Comparison of ENCODE assay signal across 1 cellular context in the genomic region with DNA sequence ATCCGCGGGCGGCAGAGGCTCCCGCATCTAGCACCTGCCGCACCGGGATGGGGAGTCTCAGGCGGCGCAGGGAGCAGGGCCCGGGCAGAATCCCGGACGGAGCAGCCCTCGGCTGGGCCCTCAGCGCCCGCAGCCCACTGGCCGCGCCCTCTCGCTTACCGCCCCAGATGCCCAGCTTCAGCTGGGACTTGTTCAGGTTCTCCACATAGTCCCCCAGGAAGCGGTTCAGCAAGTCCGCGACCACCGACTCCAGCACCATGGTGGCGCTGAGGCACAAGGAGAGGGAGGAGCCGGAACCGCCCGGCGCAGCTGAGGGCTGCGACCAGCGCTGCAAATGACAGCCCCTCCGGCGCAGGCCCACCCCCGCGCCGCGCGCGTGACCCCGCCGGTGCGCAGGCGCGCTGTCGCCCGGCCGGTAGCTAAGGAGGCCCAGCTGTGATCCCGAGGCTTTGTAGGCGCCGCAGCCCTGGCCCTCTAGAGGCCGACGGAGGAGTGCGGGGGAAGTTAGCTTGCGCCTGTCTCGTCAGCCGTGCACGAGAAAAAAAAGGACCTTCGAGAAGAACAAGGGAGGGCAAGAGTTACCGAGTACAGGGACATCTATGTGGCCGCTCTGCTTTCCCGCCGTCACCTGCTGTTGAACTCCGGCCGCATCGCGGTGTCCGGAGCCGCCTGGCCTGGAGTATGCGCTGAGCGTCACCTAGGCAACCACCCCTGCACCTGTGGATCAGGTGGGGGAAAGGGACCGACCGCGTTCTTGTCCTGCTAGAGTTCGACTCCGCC.
TF ChIP-seq lines count a peak whose summit lies in the region.

Gene VPS13C, minus strand, starts transcription at position 332 of the 780 bp plus-strand sequence. Its CDS starts 73 bp downstream, at position 259.

TF ChIP-seq in K562, 482 proteins besides CTCF, POLR2A, EP300 and RAD21 (continued from another document and continues in another):
- TF ChIP-seq, protein P1, sequence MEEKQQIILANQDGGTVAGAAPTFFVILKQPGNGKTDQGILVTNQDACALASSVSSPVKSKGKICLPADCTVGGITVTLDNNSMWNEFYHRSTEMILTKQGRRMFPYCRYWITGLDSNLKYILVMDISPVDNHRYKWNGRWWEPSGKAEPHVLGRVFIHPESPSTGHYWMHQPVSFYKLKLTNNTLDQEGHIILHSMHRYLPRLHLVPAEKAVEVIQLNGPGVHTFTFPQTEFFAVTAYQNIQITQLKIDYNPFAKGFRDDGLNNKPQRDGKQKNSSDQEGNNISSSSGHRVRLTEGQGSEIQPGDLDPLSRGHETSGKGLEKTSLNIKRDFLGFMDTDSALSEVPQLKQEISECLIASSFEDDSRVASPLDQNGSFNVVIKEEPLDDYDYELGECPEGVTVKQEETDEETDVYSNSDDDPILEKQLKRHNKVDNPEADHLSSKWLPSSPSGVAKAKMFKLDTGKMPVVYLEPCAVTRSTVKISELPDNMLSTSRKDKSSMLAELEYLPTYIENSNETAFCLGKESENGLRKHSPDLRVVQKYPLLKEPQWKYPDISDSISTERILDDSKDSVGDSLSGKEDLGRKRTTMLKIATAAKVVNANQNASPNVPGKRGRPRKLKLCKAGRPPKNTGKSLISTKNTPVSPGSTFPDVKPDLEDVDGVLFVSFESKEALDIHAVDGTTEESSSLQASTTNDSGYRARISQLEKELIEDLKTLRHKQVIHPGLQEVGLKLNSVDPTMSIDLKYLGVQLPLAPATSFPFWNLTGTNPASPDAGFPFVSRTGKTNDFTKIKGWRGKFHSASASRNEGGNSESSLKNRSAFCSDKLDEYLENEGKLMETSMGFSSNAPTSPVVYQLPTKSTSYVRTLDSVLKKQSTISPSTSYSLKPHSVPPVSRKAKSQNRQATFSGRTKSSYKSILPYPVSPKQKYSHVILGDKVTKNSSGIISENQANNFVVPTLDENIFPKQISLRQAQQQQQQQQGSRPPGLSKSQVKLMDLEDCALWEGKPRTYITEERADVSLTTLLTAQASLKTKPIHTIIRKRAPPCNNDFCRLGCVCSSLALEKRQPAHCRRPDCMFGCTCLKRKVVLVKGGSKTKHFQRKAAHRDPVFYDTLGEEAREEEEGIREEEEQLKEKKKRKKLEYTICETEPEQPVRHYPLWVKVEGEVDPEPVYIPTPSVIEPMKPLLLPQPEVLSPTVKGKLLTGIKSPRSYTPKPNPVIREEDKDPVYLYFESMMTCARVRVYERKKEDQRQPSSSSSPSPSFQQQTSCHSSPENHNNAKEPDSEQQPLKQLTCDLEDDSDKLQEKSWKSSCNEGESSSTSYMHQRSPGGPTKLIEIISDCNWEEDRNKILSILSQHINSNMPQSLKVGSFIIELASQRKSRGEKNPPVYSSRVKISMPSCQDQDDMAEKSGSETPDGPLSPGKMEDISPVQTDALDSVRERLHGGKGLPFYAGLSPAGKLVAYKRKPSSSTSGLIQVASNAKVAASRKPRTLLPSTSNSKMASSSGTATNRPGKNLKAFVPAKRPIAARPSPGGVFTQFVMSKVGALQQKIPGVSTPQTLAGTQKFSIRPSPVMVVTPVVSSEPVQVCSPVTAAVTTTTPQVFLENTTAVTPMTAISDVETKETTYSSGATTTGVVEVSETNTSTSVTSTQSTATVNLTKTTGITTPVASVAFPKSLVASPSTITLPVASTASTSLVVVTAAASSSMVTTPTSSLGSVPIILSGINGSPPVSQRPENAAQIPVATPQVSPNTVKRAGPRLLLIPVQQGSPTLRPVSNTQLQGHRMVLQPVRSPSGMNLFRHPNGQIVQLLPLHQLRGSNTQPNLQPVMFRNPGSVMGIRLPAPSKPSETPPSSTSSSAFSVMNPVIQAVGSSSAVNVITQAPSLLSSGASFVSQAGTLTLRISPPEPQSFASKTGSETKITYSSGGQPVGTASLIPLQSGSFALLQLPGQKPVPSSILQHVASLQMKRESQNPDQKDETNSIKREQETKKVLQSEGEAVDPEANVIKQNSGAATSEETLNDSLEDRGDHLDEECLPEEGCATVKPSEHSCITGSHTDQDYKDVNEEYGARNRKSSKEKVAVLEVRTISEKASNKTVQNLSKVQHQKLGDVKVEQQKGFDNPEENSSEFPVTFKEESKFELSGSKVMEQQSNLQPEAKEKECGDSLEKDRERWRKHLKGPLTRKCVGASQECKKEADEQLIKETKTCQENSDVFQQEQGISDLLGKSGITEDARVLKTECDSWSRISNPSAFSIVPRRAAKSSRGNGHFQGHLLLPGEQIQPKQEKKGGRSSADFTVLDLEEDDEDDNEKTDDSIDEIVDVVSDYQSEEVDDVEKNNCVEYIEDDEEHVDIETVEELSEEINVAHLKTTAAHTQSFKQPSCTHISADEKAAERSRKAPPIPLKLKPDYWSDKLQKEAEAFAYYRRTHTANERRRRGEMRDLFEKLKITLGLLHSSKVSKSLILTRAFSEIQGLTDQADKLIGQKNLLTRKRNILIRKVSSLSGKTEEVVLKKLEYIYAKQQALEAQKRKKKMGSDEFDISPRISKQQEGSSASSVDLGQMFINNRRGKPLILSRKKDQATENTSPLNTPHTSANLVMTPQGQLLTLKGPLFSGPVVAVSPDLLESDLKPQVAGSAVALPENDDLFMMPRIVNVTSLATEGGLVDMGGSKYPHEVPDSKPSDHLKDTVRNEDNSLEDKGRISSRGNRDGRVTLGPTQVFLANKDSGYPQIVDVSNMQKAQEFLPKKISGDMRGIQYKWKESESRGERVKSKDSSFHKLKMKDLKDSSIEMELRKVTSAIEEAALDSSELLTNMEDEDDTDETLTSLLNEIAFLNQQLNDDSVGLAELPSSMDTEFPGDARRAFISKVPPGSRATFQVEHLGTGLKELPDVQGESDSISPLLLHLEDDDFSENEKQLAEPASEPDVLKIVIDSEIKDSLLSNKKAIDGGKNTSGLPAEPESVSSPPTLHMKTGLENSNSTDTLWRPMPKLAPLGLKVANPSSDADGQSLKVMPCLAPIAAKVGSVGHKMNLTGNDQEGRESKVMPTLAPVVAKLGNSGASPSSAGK (IDR thresholded peaks at IDR 0.05): peak; percentile 91
- 0 out of 2 replicates have a peak, but pooled peaks have one; percentile 23 for TF ChIP-seq MYNN (IDR thresholded peaks at IDR 0.05)
- no peak for TF ChIP-seq MYNN (CRISPR knock-in tag; IDR thresholded peaks at IDR 0.05)
- no peak for TF ChIP-seq ZNF79 (CRISPR knock-in tag; IDR thresholded peaks at IDR 0.05; ENCODE audit: low read depth)
- TF ChIP-seq, protein P2, sequence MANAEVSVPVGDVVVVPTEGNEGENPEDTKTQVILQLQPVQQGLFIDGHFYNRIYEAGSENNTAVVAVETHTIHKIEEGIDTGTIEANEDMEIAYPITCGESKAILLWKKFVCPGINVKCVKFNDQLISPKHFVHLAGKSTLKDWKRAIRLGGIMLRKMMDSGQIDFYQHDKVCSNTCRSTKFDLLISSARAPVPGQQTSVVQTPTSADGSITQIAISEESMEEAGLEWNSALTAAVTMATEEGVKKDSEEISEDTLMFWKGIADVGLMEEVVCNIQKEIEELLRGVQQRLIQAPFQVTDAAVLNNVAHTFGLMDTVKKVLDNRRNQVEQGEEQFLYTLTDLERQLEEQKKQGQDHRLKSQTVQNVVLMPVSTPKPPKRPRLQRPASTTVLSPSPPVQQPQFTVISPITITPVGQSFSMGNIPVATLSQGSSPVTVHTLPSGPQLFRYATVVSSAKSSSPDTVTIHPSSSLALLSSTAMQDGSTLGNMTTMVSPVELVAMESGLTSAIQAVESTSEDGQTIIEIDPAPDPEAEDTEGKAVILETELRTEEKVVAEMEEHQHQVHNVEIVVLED (CRISPR knock-in tag; IDR thresholded peaks at IDR 0.05): peak; percentile 69
- no peak for TF ChIP-seq ZNF778 (CRISPR knock-in tag; IDR thresholded peaks at IDR 0.05)
- 0 out of 2 replicates have a peak, but pooled peaks have one; percentile 37 for TF ChIP-seq TARDBP (IDR thresholded peaks at IDR 0.05)
- no peak for TF ChIP-seq MCM3 (IDR thresholded peaks at IDR 0.05)
- TF ChIP-seq MAFG (tag; conservative IDR thresholded peaks at IDR 0.05): no peak
- no peak for TF ChIP-seq SAFB2 (IDR thresholded peaks at IDR 0.05; ENCODE audit: borderline replicate concordance, low read depth, low read length, severe bottlenecking)
- no peak for TF ChIP-seq SNRNP70 (optimal IDR thresholded peaks at IDR 0.05; ENCODE audit: low read depth, low read length)
- no peak for TF ChIP-seq ELF4 (CRISPR knock-in tag; IDR thresholded peaks at IDR 0.05)
- no peak for TF ChIP-seq SLC30A9 (CRISPR knock-in tag; IDR thresholded peaks at IDR 0.05)
- no peak for TF ChIP-seq CEBPG (CRISPR knock-in tag; IDR thresholded peaks at IDR 0.05)
- TF ChIP-seq CEBPG (tag; conservative IDR thresholded peaks at IDR 0.05 in 1 of 2, IDR thresholded peaks at IDR 0.05 in 1 of 2): no peak
- no peak; the same call in 1 of the 2 replicates for TF ChIP-seq HLTF (IDR thresholded peaks at IDR 0.05)
- no peak for TF ChIP-seq EHMT2 (IDR thresholded peaks at IDR 0.05)
- TF ChIP-seq TFAM (CRISPR knock-in tag; conservative IDR thresholded peaks at IDR 0.05): no peak
- TF ChIP-seq ZNF3 (CRISPR knock-in tag; IDR thresholded peaks at IDR 0.05): no peak
- TF ChIP-seq USF2 (CRISPR knock-in tag; IDR thresholded peaks at IDR 0.05): peak; percentile 63
- TF ChIP-seq YBX1 (IDR thresholded peaks at IDR 0.05): no peak
- no peak for TF ChIP-seq RBM22 (IDR thresholded peaks at IDR 0.05; ENCODE audit: low read depth, low read length, poor library complexity, severe bottlenecking)
- no peak; the same call in 1 of the 2 replicates for TF ChIP-seq NR3C1 (CRISPR knock-in tag; IDR thresholded peaks at IDR 0.05)
- no peak for TF ChIP-seq TSHZ1 (CRISPR knock-in tag; IDR thresholded peaks at IDR 0.05)
- no peak for TF ChIP-seq KLF16 (IDR thresholded peaks at IDR 0.05)
- no peak for TF ChIP-seq HMGXB4 (CRISPR knock-in tag; IDR thresholded peaks at IDR 0.05)
- TF ChIP-seq, protein P3, sequence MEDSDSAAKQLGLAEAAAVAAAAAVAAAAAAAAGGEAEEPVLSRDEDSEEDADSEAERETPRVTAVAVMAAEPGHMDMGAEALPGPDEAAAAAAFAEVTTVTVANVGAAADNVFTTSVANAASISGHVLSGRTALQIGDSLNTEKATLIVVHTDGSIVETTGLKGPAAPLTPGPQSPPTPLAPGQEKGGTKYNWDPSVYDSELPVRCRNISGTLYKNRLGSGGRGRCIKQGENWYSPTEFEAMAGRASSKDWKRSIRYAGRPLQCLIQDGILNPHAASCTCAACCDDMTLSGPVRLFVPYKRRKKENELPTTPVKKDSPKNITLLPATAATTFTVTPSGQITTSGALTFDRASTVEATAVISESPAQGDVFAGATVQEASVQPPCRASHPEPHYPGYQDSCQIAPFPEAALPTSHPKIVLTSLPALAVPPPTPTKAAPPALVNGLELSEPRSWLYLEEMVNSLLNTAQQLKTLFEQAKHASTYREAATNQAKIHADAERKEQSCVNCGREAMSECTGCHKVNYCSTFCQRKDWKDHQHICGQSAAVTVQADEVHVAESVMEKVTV (CRISPR knock-in tag; IDR thresholded peaks at IDR 0.05): no peak
- TF ChIP-seq SMAD1 (IDR thresholded peaks at IDR 0.05; ENCODE audit: low read depth, low read length, partially characterized antibody): no peak
